23 cellular contexts compared by ENCODE assay signal in the genomic region with DNA sequence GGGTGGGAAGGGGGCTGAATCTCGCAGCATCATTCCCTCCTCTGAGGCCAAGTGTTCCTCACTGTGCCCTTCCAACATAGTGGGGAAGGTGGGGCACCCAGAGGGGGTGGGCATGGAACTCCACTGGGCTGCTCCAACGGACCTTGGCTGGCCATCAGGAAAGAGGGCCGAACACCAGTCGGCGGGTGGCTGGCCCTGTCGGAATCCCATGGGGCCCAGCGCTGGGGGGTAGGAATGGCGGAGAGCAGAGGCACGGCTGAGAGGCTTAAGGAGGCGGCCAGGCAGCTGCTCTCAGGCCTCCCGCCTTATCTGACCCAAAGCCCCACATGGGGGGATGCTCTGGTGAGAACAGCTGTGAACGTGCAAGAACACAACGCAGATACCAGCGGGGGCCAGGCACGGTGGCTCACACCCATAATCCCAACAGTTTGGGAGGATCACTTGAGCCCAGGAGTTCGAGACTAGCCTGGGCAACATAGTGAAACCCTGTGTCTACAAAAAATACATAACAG.
"Had no signal": no experiment of that assay in that cellular context is flagged by ENCODE, and none has a peak within 500 bp of the region (broad histone marks: within the 10 kb centered on the region; RNA-seq: fewer than 3 reads in every experiment).

No MANE protein-coding gene starts in this region.

- H3K36me3 ChIP-seq: brain microvascular endothelial cell had no signal

- H3K9me3 ChIP-seq: adrenal gland, ascending aorta, suprapubic skin, transverse colon, vagina had no signal

- DNase-seq: activated CD4-positive, alpha-beta T cell treated with anti-CD3 and anti-CD28 coated beads for 36 hours; activated CD4-positive, alpha-beta T cell treated with anti-CD3 and anti-CD28 coated beads, Interleukin-2, amount 50 U/mL, for 4 hours; activated CD8-positive, alpha-beta memory T cell treated with anti-CD3 and anti-CD28 coated beads for 24 hours; activated CD8-positive, alpha-beta memory T cell treated with anti-CD3 and anti-CD28 coated beads, Interleukin-2, amount 50 U/mL, for 4 hours; activated naive CD4-positive, alpha-beta T cell; activated T-cell treated with anti-CD3 and anti-CD28 coated beads, Interleukin-2, amount 50 U/mL, for 24 hours; adrenal gland; brain microvascular endothelial cell; central memory CD4-positive, alpha-beta T cell; effector memory CD4-positive, alpha-beta T cell; foreskin melanocyte; islet precursor cell; natural killer cell; retina; stimulated activated CD4-positive, alpha-beta T cell treated with anti-CD3 and anti-CD28 coated beads, Interleukin-1b, Interleukin-23, amount 100 ng/mL, for 48 hours; T-helper 9 cell; transverse colon had no signal

- H3K27me3 ChIP-seq: adrenal gland, ascending aorta, brain microvascular endothelial cell, suprapubic skin, transverse colon, vagina had no signal

- ATAC-seq: activated CD4-positive, alpha-beta T cell treated with anti-CD3 and anti-CD28 coated beads for 36 hours; natural killer cell; WTC11 had no signal

- H3K27ac ChIP-seq: adrenal gland, brain microvascular endothelial cell, skin epidermis, suprapubic skin, vagina had no signal

- H3K4me3 ChIP-seq: adrenal gland, ascending aorta, lung, skin epidermis, suprapubic skin, transverse colon, vagina had no signal
